ENCODE assay signal across 9 cellular contexts in the genomic region with DNA sequence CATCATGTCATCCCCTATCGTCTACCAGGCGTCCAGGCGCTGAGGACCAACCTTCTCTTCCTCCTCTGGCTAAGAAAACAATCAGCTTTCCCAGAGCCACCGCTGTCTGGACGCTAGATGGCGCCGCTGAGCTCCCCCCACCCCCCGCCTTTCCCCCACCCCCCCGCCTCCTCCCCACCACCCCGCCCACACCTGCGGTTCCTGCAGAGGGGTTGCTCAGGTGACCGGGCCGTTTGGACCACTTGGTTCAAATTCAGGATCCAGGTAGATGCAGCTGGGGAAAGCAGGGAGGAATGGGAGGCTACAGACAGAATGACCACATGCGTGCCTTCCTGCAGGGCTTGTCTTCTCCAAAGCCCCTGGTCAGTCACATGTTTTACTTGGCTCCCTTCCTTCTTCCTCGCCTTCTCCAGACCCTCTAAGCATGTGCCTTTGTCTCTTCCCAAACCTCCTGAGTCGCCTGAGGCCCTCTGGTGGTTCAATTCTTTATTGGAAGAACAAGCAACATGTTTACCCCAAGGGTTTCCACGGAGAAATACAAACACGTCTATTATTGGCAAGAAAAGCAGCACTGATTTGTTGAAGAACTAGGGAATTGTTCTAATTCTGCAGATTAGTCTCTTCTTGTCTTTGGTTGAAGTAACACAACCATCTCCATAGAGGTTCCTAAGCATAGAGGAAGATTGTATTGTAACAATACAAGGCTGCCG. TPM values are rescaled to one million over a fixed set of nuclear protein-coding genes. Genes with fewer than 3 reads are reported as not detected.
DNase-seq lines count a peak whose midpoint lies in the region; ATAC-seq, FAIRE-seq and TF ChIP-seq lines count a peak whose summit lies in the region.
"Had no signal": no experiment of that assay in that cellular context is flagged by ENCODE, and none has a peak within 500 bp of the region (broad histone marks: within the 10 kb centered on the region; RNA-seq: fewer than 3 reads in every experiment).

No MANE protein-coding gene starts in this region.

- H3K4me1 ChIP-seq in vagina: peaks cover 5% of the 10 kb centered on the region

- peak overlapping the region; percentile 86 for H3K27ac Mint-ChIP-seq in neural crest cell (ENCODE audit: unreplicated experiment)

- TF ChIP-seq CTCF in neural crest cell (conservative IDR thresholded peaks at IDR 0.05): peak; percentile 64
- peak in 2 of 3 experiments; percentile 9 to 57 for TF ChIP-seq CTCF in vagina (IDR thresholded peaks at IDR 0.05)

- peaks cover 37% of the 10 kb centered on the region for H3K4me1 Mint-ChIP-seq in neural crest cell

- peaks cover 8% of the 10 kb centered on the region for H3K9me3 ChIP-seq in vagina

- peaks cover 5% of the 10 kb centered on the region for H3K36me3 Mint-ChIP-seq in neural crest cell (ENCODE audit: low read depth)

- H3K36me3 ChIP-seq in vagina: no peaks in the 10 kb centered on the region

- peak overlapping the region; percentile 32 for H3K27ac ChIP-seq in vagina

- peaks cover 2% of the 10 kb centered on the region for H3K9me3 Mint-ChIP-seq in neural crest cell

- intact Hi-C loops in vagina (cut with DNase I): no loop called here

- no peak for TF ChIP-seq POLR2A in vagina (IDR thresholded peaks at IDR 0.05)

- no peak for FAIRE-seq in HTR-8/SVneo (lab: Jason Lieb, UNC)

- no peak for ATAC-seq in GM18873 (IDR thresholded peaks at IDR 0.05; ENCODE audit: low FRiP score, unreplicated experiment)

- H3K27me3 Mint-ChIP-seq in neural crest cell (ENCODE audit: low read depth): no peaks in the 10 kb centered on the region

- no peaks in the 10 kb centered on the region for H3K27me3 ChIP-seq in vagina

- H3K4me3 ChIP-seq in vagina: no peak overlapping the region

- DNase-seq in COLO829 (ENCODE audit: low spot score) (peak; percentile 99), HTR-8/SVneo (ENCODE audit: insufficient read length, low spot score) (peak; percentile 64), NCI-H82 (lab: John Stamatoyannopoulos, UW) (peak; percentile 96), activated T-cell treated with anti-CD3 and anti-CD28 coated beads for 4 hours (peak; percentile 34), fibroblast of peridontal ligament (ENCODE audit: extremely low read depth) (peak; percentile 33), neural crest cell (ENCODE audit: low read depth, low spot score) (peak; percentile 54), vagina (ENCODE audit: extremely low spot score in 2 of 2) (peak in 1 of 2 donors; percentile 82)

- peak overlapping the region; percentile 44 for H3K4me3 Mint-ChIP-seq in neural crest cell

RNA-seq across cellular contexts. Expression of a gene that starts 24.7 kb away (rescaled TPM):
- total RNA-seq in neural crest cell (not detected in 2 replicates), vagina (not detected)
- total RNA-seq: activated CD8-positive, alpha-beta memory T cell treated with anti-CD3 and anti-CD28 coated beads for 36 hours had no signal
